In genomic region chr20:37346526-37347346, GRCh38 we compare ENCODE assay signal across 1 cellular context.
A peak's percentile ranks its signal among the peaks of the same experiment; 100 is the strongest.
TF ChIP-seq lines count a peak whose summit lies in the region.

No MANE protein-coding gene starts in this region.

TF ChIP-seq in H1, 55 proteins besides CTCF, POLR2A, EP300 and RAD21:
- TF ChIP-seq TAF7 (optimal IDR thresholded peaks at IDR 0.05; ENCODE audit: borderline replicate concordance, low read depth, low read length) (no peak), TBP (IDR thresholded peaks at IDR 0.05; ENCODE audit: low read depth, low read length) (0 out of 2 replicates have a peak, but pooled peaks have one; percentile 6)
